Comparison of ENCODE assay signal across 32 cellular contexts in the genomic region with DNA sequence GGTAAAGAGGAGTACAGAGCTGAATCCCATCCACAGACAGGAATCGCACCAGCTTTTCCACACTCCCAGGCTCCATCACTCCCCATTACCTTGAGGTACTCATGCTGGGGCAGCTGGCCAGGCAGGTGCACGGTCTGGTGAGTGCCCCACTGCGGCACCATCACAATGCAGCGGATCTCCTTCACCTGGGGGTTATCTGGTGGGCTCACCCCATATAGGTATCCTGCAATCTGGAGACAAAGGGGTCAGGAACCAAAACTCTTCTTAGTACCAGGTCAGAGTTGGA. TPM values are rescaled to one million over a fixed set of nuclear protein-coding genes. Genes with fewer than 3 reads are reported as not detected.
DNase-seq lines count a peak whose midpoint lies in the region; ATAC-seq and TF ChIP-seq lines count a peak whose summit lies in the region.
"Had no signal": no experiment of that assay in that cellular context is flagged by ENCODE, and none has a peak within 500 bp of the region (broad histone marks: within the 10 kb centered on the region; RNA-seq: fewer than 3 reads in every experiment).

No MANE protein-coding gene starts in this region.

- BruUV-seq in HCT116 (replicated peaks; lab: Mats Ljungman, UMichigan) = no TSS peak

- no peaks in the 10 kb centered on the region for H4K20me1 ChIP-seq in HCT116 (ENCODE audit: insufficient read depth)

- ATAC-seq in HCT116 = no peak
- ATAC-seq: activated T-helper 17 cell treated with anti-CD3 and anti-CD28 coated beads, Interleukin-2, amount 50 U/mL, for 72 hours; heart left ventricle; Panc1; sciatic nerve; stimulated activated memory B cell treated with anti-CD40 and anti-IgM and Interleukin-4, amounts not matched to agents 10 μg/mL and 1 μg/mL and 100 μg/mL, for 72 hours had no signal

- TF ChIP-seq CTCF in HCT116 (IDR thresholded peaks at IDR 0.05 in 2 of 3, conservative IDR thresholded peaks at IDR 0.05 in 1 of 3; ENCODE audit: borderline replicate concordance in 1 of 3, insufficient read depth in 1 of 3, low read depth in 2 of 3, low read length in 2 of 3) = no peak
- TF ChIP-seq CTCF in esophagus muscularis mucosa (IDR thresholded peaks at IDR 0.05) = no peak

- H3K27ac ChIP-seq in HCT116 (ENCODE audit: low read depth, low read length) = peak overlapping the region; percentile 43; the same call in 1 of the 2 replicates
- H3K27ac ChIP-seq in esophagus muscularis mucosa (replicated peaks in 1 of 4) = peak overlapping the region in 3 of 4 donors; percentile 97 to 100 (median 99)
- peak overlapping the region; percentile 96 for H3K27ac ChIP-seq in subcutaneous abdominal adipose tissue (ENCODE audit: low read depth, low read length)
- H3K27ac ChIP-seq: BLaER1, testis had no signal

- H2AFZ ChIP-seq in HCT116 (ENCODE audit: low read depth, low read length, poor library complexity, severe bottlenecking) = no peak overlapping the region

- peak overlapping the region; percentile 44 for H3K27ac Mint-ChIP-seq in activated T-cell treated with anti-CD3 and anti-CD28 coated beads, Interleukin-2, amount 50 U/mL, for 24 hours
- H3K27ac Mint-ChIP-seq: activated T-helper 17 cell treated with anti-CD3 and anti-CD28 coated beads, Interleukin-2, amount 50 U/mL, for 72 hours; stimulated activated memory B cell treated with anti-CD40 and anti-IgM and Interleukin-4, amounts not matched to agents 10 μg/mL and 1 μg/mL and 100 μg/mL, for 72 hours had no signal

- H3K4me1 Mint-ChIP-seq in activated T-cell treated with anti-CD3 and anti-CD28 coated beads, Interleukin-2, amount 50 U/mL, for 24 hours (ENCODE audit: low read depth) = peaks cover 32% of the 10 kb centered on the region

- H3K4me2 ChIP-seq in HCT116 (ENCODE audit: low read length) = no peak overlapping the region

- no peak for DNase-seq in activated T-cell treated with anti-CD3 and anti-CD28 coated beads, Interleukin-2, amount 50 U/mL, for 24 hours
- no peak for DNase-seq in activated T-cell treated with anti-CD3 and anti-CD28 coated beads, Interleukin-2, amount 50 U/mL, for 1 hour
- no peak for DNase-seq in HCT116 (ENCODE audit: low read depth, low spot score)
- DNase-seq in esophagus muscularis mucosa (ENCODE audit: extremely low spot score) = no peak
- no peak for DNase-seq in NCI-H524 (lab: John Stamatoyannopoulos, UW)
- no peak for DNase-seq in SKM-1 treated with dmso at 0.1 percent for 144 hours (lab: John Stamatoyannopoulos, UW; ENCODE audit: unreplicated experiment)
- DNase-seq in NCI-H2107 treated with DMSO at 0.1 percent for 48 hours (lab: John Stamatoyannopoulos, UW; ENCODE audit: unreplicated experiment) = no peak
- DNase-seq: activated CD4-positive, alpha-beta T cell treated with anti-CD3 and anti-CD28 coated beads, Interleukin-2, amount 50 U/mL, for 4 hours; activated CD8-positive, alpha-beta memory T cell treated with anti-CD3 and anti-CD28 coated beads, Interleukin-2, amount 50 U/mL, for 4 hours; activated naive CD4-positive, alpha-beta T cell treated with anti-CD3 and anti-CD28 coated beads, Interleukin-2, amount 50 U/mL, for 16 hours; amygdala; effector CD8-positive, alpha-beta T cell; erythroblast; Karpas-422; kidney glomerular epithelial cell; mammary epithelial cell; NCI-H146; NCI-H2171; NCI-H510A; SIG-M5; stimulated activated CD4-positive, alpha-beta T cell treated with anti-CD3 and anti-CD28 coated beads, Interleukin-4, amount 100 ng/mL, for 4 hours; SW 1271; T1000; testis had no signal

- no peak overlapping the region for H3K4me3 Mint-ChIP-seq in activated T-cell treated with anti-CD3 and anti-CD28 coated beads, Interleukin-2, amount 50 U/mL, for 24 hours
- H3K4me3 Mint-ChIP-seq: activated T-helper 17 cell treated with anti-CD3 and anti-CD28 coated beads, Interleukin-2, amount 50 U/mL, for 72 hours; stimulated activated memory B cell treated with anti-CD40 and anti-IgM and Interleukin-4, amounts not matched to agents 10 μg/mL and 1 μg/mL and 100 μg/mL, for 72 hours had no signal

- H3K36me3 Mint-ChIP-seq in activated T-cell treated with anti-CD3 and anti-CD28 coated beads, Interleukin-2, amount 50 U/mL, for 24 hours (ENCODE audit: low read depth) = peaks cover 65% of the 10 kb centered on the region

- H3K4me1 ChIP-seq in HCT116 (ENCODE audit: control insufficient read depth in 1 of 2, insufficient read depth in 2 of 2, low read length in 2 of 2) (peaks cover 16 to 40% of the 10 kb centered on the region in 2 experiments), esophagus muscularis mucosa (peaks cover 31 to 41% (median 38%) of the 10 kb centered on the region in 4 donors), subcutaneous abdominal adipose tissue (ENCODE audit: control insufficient read depth in 5 of 5, insufficient read depth in 5 of 5, low read length in 5 of 5) (peaks cover 13 to 40% (median 32%) of the 10 kb centered on the region in 5 donors)

- H3K9ac ChIP-seq in HCT116 (ENCODE audit: low read length) = no peak overlapping the region
- no peak overlapping the region for H3K9ac ChIP-seq in subcutaneous abdominal adipose tissue (ENCODE audit: low read length in 5 of 5)
- H3K9ac ChIP-seq: BLaER1 had no signal

- H3K79me2 ChIP-seq in HCT116 (ENCODE audit: insufficient read depth, low read length) = no peaks in the 10 kb centered on the region

- POLR2A ChIA-PET in HCT116 (lab: Charles Lee) = no interaction called here

- H3K4me3 ChIP-seq in HCT116 (replicated peaks in 1 of 2; ENCODE audit: low read depth in 1 of 2, low read length in 2 of 2) = no peak overlapping the region
- no peak overlapping the region for H3K4me3 ChIP-seq in esophagus muscularis mucosa
- no peak overlapping the region for H3K4me3 ChIP-seq in subcutaneous abdominal adipose tissue (ENCODE audit: low read depth in 1 of 5, low read length in 5 of 5)
- H3K4me3 ChIP-seq: BLaER1, heart left ventricle, testis had no signal

- 95% methylated on average over 4 of the region's 4 CpGs for WGBS in esophagus muscularis mucosa

- no peaks in the 10 kb centered on the region for H3K9me2 ChIP-seq in HCT116 (ENCODE audit: insufficient read depth)

- H3K27me3 ChIP-seq in HCT116 (ENCODE audit: insufficient read depth, low read length) = no peaks in the 10 kb centered on the region
- peaks cover 0 to 3% (median 0%) of the 10 kb centered on the region in 4 donors for H3K27me3 ChIP-seq in esophagus muscularis mucosa
- no peaks in the 10 kb centered on the region for H3K27me3 ChIP-seq in subcutaneous abdominal adipose tissue (ENCODE audit: control insufficient read depth in 5 of 5, insufficient read depth in 4 of 5, low read length in 5 of 5)
- H3K27me3 ChIP-seq: BLaER1, heart left ventricle, testis had no signal

- H3K9me3 ChIP-seq in HCT116 (ENCODE audit: control insufficient read depth in 1 of 2, insufficient read depth in 1 of 2, low read depth in 1 of 2, low read length in 2 of 2) (no peaks in the 10 kb centered on the region), esophagus muscularis mucosa (no peaks in the 10 kb centered on the region), subcutaneous abdominal adipose tissue (ENCODE audit: control insufficient read depth in 5 of 5, low read length in 5 of 5) (no peaks in the 10 kb centered on the region)
- H3K9me3 ChIP-seq: BLaER1, heart left ventricle, testis had no signal

- CTCF ChIA-PET in HCT116 (lab: Charles Lee) = interaction anchor here (1.1 kb wide), 1 partner anchor 18 kb away, joined by 3 read pairs; no protein-coding TSS in a partner anchor

- H3K36me3 ChIP-seq in HCT116 (ENCODE audit: control insufficient read depth in 1 of 2, insufficient read depth in 2 of 2, low read length in 2 of 2) (peaks cover 40 to 55% of the 10 kb centered on the region in 2 experiments), esophagus muscularis mucosa (peaks cover 60 to 64% (median 63%) of the 10 kb centered on the region in 4 donors), subcutaneous abdominal adipose tissue (ENCODE audit: control insufficient read depth in 5 of 5, insufficient read depth in 5 of 5, low read length in 5 of 5) (peaks cover 13 to 71% (median 62%) of the 10 kb centered on the region in 5 donors)

- no peaks in the 10 kb centered on the region for H3K27me3 Mint-ChIP-seq in activated T-cell treated with anti-CD3 and anti-CD28 coated beads, Interleukin-2, amount 50 U/mL, for 24 hours
- H3K27me3 Mint-ChIP-seq: activated T-helper 17 cell treated with anti-CD3 and anti-CD28 coated beads, Interleukin-2, amount 50 U/mL, for 72 hours; stimulated activated memory B cell treated with anti-CD40 and anti-IgM and Interleukin-4, amounts not matched to agents 10 μg/mL and 1 μg/mL and 100 μg/mL, for 72 hours had no signal

- no peaks in the 10 kb centered on the region for H3K9me3 Mint-ChIP-seq in activated T-cell treated with anti-CD3 and anti-CD28 coated beads, Interleukin-2, amount 50 U/mL, for 24 hours
- H3K9me3 Mint-ChIP-seq: activated T-helper 17 cell treated with anti-CD3 and anti-CD28 coated beads, Interleukin-2, amount 50 U/mL, for 72 hours; neural crest cell; stimulated activated memory B cell treated with anti-CD40 and anti-IgM and Interleukin-4, amounts not matched to agents 10 μg/mL and 1 μg/mL and 100 μg/mL, for 72 hours had no signal

- RAD21 ChIA-PET in HCT116 (lab: Charles Lee; ENCODE audit: low non-redundant PET in 1 of 2, low total read pairs in 2 of 2, uncharacterized antibody in 2 of 2, unreplicated experiment in 2 of 2) = interaction anchor here in 1 of 2 experiments (0.6 kb wide), 1 partner anchor 104 kb away, joined by 3 read pairs; no protein-coding TSS in a partner anchor

- TF ChIP-seq EP300 in esophagus muscularis mucosa (IDR thresholded peaks at IDR 0.05) = no peak

- no peak for TF ChIP-seq POLR2A in HCT116 (IDR thresholded peaks at IDR 0.05; ENCODE audit: borderline replicate concordance, extremely low read depth, insufficient read depth, insufficient read length)
- no peak for TF ChIP-seq POLR2A in esophagus muscularis mucosa (IDR thresholded peaks at IDR 0.05; ENCODE audit: low read depth)

- TF ChIP-seq RAD21 in HCT116 (IDR thresholded peaks at IDR 0.05; ENCODE audit: low read depth) = no peak

- intact Hi-C loops in HCT116 (cut with micrococcal nuclease) = no loop called here
- intact Hi-C loops in esophagus muscularis mucosa (cut with DNase I) = no loop called here

RNA-seq across cellular contexts. Expression of gene RILP, which starts 1.8 kb away (rescaled TPM):
- total RNA-seq in HCT116 (2021; ENCODE audit: unreplicated experiment) (11.6 TPM), esophagus muscularis mucosa (10 to 100 TPM; 15.8 to 41.5 (median 24.0) TPM)
- 10.8 and 13.4 TPM in 2 replicates for polyA plus RNA-seq in HCT116 (2012)

RNA-seq across cellular contexts. Expression of gene SCARF1, which starts 6.0 kb away (rescaled TPM):
- total RNA-seq in HCT116 (2021; ENCODE audit: unreplicated experiment) (2.2 TPM), esophagus muscularis mucosa (10 to 100 TPM in 3 of 4 donors, 1 to 10 TPM in 1; 6.2 to 19.8 (median 12.8) TPM)
- polyA plus RNA-seq in HCT116 (2012) = 0.96 and 1.2 TPM in 2 replicates

RNA-seq across cellular contexts. Expression of gene SLC43A2, which starts 22.9 kb away (rescaled TPM):
- total RNA-seq in HCT116 (2021; ENCODE audit: unreplicated experiment) (12.6 TPM), esophagus muscularis mucosa (10 to 100 TPM in 3 of 4 donors, 1 to 10 TPM in 1; 7.1 to 20.0 (median 13.7) TPM)
- 10.0 and 12.0 TPM in 2 replicates for polyA plus RNA-seq in HCT116 (2012)

RNA-seq across cellular contexts. Expression of gene PRPF8, which starts 33.2 kb away (rescaled TPM):
- total RNA-seq in HCT116 (2021; ENCODE audit: unreplicated experiment) (386 TPM), esophagus muscularis mucosa (100 to 1,000 TPM; 141 to 187 (median 163) TPM)
- polyA plus RNA-seq in HCT116 (2012) = 284 and 382 TPM in 2 replicates

RNA-seq across cellular contexts. Expression of gene TLCD2, which starts 58.7 kb away (rescaled TPM):
- total RNA-seq in HCT116 (2021; ENCODE audit: unreplicated experiment) (1.8 TPM), esophagus muscularis mucosa (1 to 10 TPM; 4.6 to 7.7 (median 5.5) TPM)
- 1.5 and 1.9 TPM in 2 replicates for polyA plus RNA-seq in HCT116 (2012)

Comparison
In these comparisons a context has a peak if more than half of its experiments do, and no peak if none do; other contexts are left out.
1. H3K27ac ChIP-seq: peak in every context shown above with its lines; median percentile 99 in esophagus muscularis mucosa; 96 in subcutaneous abdominal adipose tissue; 43 in HCT116.